Comparison of ENCODE assay signal across 21 cellular contexts in the genomic region with DNA sequence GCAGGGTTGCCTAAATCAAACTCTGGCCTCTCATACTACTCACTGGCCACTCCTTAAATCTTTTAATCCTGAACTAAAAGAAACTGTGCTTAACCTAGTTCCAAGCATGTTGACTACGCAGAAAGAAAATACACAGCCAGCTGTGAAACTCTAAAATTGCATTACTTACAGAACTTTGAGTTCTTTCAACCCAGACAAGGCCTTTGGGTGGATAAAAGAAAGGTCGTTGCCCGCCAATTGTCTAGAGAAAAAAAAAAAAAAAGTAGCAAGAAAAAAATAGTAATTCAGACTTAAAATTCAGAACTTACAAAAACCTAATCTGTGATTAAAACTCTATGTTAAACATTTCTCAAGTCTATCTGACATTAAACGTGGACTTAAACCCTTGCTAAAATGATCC. TPM values are rescaled to one million over a fixed set of nuclear protein-coding genes. Genes with fewer than 3 reads are reported as not detected.
DNase-seq lines count a peak whose midpoint lies in the region; ATAC-seq and TF ChIP-seq lines count a peak whose summit lies in the region.
"Had no signal": no experiment of that assay in that cellular context is flagged by ENCODE, and none has a peak within 500 bp of the region (broad histone marks: within the 10 kb centered on the region; RNA-seq: fewer than 3 reads in every experiment).

No MANE protein-coding gene starts in this region.

- peaks cover 82% of the 10 kb centered on the region for H3K4me1 Mint-ChIP-seq in nephron progenitor cell
- H3K4me1 Mint-ChIP-seq: activated naive CD8-positive, alpha-beta T cell treated with anti-CD3 and anti-CD28 coated beads, Interleukin-2, amount 10 ng/mL, durations not matched to agents 7 days and 5 days; CD14-positive monocyte had no signal

- peak overlapping the region; percentile 48 for H3K4me3 Mint-ChIP-seq in nephron progenitor cell
- H3K4me3 Mint-ChIP-seq: activated naive CD8-positive, alpha-beta T cell treated with anti-CD3 and anti-CD28 coated beads, Interleukin-2, amount 10 ng/mL, durations not matched to agents 7 days and 5 days; activated T-cell treated with anti-CD3 and anti-CD28 coated beads, Interleukin-2, amount 50 U/mL, for 72 hours; CD14-positive monocyte had no signal

- TF ChIP-seq POLR2A in uterus (IDR thresholded peaks at IDR 0.05): no peak

- DNase-seq in Right ventricle myocardium inferior (ENCODE audit: missing footprints) (no peak), left cardiac atrium (no peak), nephron progenitor cell (no peak), uterus (no peak), caudate nucleus (lab: John Stamatoyannopoulos, UW) (no peak)
- no peak for DNase-seq in activated CD8-positive, alpha-beta memory T cell treated with anti-CD3 and anti-CD28 coated beads for 24 hours
- DNase-seq: activated CD4-positive, alpha-beta T cell treated with anti-CD3 and anti-CD28 coated beads, Interleukin-2, amount 50 U/mL, for 4 hours; activated naive CD8-positive, alpha-beta T cell treated with anti-CD3 and anti-CD28 coated beads, Interleukin-2, amount 10 ng/mL, durations not matched to agents 7 days and 5 days; activated T-cell treated with anti-CD3 and anti-CD28 coated beads, Interleukin-2, amount 50 U/mL, for 72 hours; DMS153; effector CD4-positive, alpha-beta T cell; KG1; NCI-H774; stimulated activated CD4-positive, alpha-beta T cell treated with anti-CD3 and anti-CD28 coated beads, Interleukin-12 subunit alpha, Interleukin-12 subunit beta, amount 100 ng/mL, for 4 hours; SW 1271 had no signal

- H3K27ac Mint-ChIP-seq in nephron progenitor cell: peak overlapping the region; percentile 59
- H3K27ac Mint-ChIP-seq: activated naive CD8-positive, alpha-beta T cell treated with anti-CD3 and anti-CD28 coated beads, Interleukin-2, amount 10 ng/mL, durations not matched to agents 7 days and 5 days; activated T-cell treated with anti-CD3 and anti-CD28 coated beads, Interleukin-2, amount 50 U/mL, for 72 hours; CD14-positive monocyte had no signal

- no peak overlapping the region for H3K4me3 ChIP-seq in uterus
- H3K4me3 ChIP-seq: prostate gland, tibial nerve had no signal

- no peaks in the 10 kb centered on the region for H3K27me3 ChIP-seq in uterus
- H3K27me3 ChIP-seq: tibial nerve had no signal

- no peaks in the 10 kb centered on the region for H3K9me3 ChIP-seq in uterus
- H3K9me3 ChIP-seq: prostate gland, tibial nerve had no signal

- H3K27ac ChIP-seq in uterus (peak overlapping the region; percentile 16 to 74), caudate nucleus (ENCODE audit: low read depth, low read length) (no peak overlapping the region)
- H3K27ac ChIP-seq: HL-60 had no signal

- no peaks in the 10 kb centered on the region for H3K36me3 ChIP-seq in uterus
- H3K36me3 ChIP-seq: prostate gland, tibial nerve had no signal

- TF ChIP-seq CTCF in nephron progenitor cell (IDR thresholded peaks at IDR 0.05) (no peak), uterus (IDR thresholded peaks at IDR 0.05) (no peak)

- H3K4me1 ChIP-seq in uterus: no peaks in the 10 kb centered on the region

- peaks cover 30% of the 10 kb centered on the region for H3K36me3 Mint-ChIP-seq in nephron progenitor cell (ENCODE audit: low read depth)
- H3K36me3 Mint-ChIP-seq: activated naive CD8-positive, alpha-beta T cell treated with anti-CD3 and anti-CD28 coated beads, Interleukin-2, amount 10 ng/mL, durations not matched to agents 7 days and 5 days; CD14-positive monocyte had no signal

- ATAC-seq in Right ventricle myocardium inferior: peak; percentile 18
- no peak for ATAC-seq in left cardiac atrium
- ATAC-seq in esophagus mucosa: peak; percentile 40
- no peak for ATAC-seq in HG02678 (IDR thresholded peaks at IDR 0.05; ENCODE audit: unreplicated experiment)
- ATAC-seq: activated T-cell treated with anti-CD3 and anti-CD28 coated beads, Interleukin-2, amount 50 U/mL, for 72 hours had no signal

- intact Hi-C loops in Right ventricle myocardium inferior (cut with DNase I) (loop anchor here (5.0 kb wide), 1 partner anchor 80 kb away; the partner anchor contains the start of gene LGR4), left cardiac atrium (cut with DNase I) (no loop called here), uterus (cut with DNase I; ENCODE audit: low total_unique reads) (no loop called here)

- no peaks in the 10 kb centered on the region for H3K9me3 Mint-ChIP-seq in nephron progenitor cell
- H3K9me3 Mint-ChIP-seq: activated naive CD8-positive, alpha-beta T cell treated with anti-CD3 and anti-CD28 coated beads, Interleukin-2, amount 10 ng/mL, durations not matched to agents 7 days and 5 days; activated T-cell treated with anti-CD3 and anti-CD28 coated beads, Interleukin-2, amount 50 U/mL, for 72 hours had no signal

- H3K27me3 Mint-ChIP-seq in nephron progenitor cell (ENCODE audit: low read depth, poor library complexity): no peaks in the 10 kb centered on the region

RNA-seq across cellular contexts. Expression of gene CCDC34, which starts 29.3 kb away (rescaled TPM):
- total RNA-seq in Right ventricle myocardium inferior (3.8 TPM), left cardiac atrium (1 to 10 TPM; 2.0 to 3.0 TPM), esophagus mucosa (10.2 TPM), uterus (1 to 10 TPM in 2 of 4 donors, under 1 TPM in 1, not detected in 1; 0.26 to 8.2 (median 2.7) TPM)

Comparison
In these comparisons a context has a peak if more than half of its experiments do, and no peak if none do; other contexts are left out.
1. ATAC-seq: peak in Right ventricle myocardium inferior (single experiment) and esophagus mucosa (single experiment); none in left cardiac atrium (0 of 2) and HG02678 (single experiment).